Comparison of ENCODE assay signal across 8 cellular contexts in the genomic region with DNA sequence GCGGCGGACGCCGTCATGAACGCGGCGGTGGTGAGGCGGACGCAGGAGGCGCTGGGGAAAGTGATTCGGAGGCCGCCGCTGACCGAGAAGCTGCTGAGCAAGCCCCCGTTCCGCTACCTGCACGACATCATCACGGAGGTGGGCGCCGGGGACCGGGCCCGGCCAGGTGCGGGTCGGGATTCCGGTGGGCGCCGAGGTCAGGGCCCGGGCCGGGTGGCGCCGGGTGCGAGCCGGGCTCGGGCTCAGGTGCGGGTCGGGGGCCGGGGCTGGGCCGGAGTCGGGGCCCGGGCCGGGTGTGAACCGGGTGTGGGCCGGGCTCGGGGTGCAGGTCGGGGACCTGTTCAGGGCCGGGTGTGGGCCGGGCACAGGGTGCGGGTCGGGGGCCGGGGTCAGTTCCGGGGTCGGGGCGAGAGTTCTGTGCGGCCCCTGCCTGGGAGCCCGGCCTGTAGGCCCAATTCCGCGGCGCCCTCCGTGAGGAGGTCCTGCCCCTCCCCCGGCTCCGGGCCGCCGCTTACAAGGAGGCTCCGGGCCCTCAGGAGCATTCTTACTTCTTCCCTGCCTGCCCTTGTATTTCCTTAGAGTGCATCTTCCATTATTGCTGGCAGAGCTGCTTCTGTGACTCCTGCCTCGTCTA. TPM values are rescaled to one million over a fixed set of nuclear protein-coding genes. Genes with fewer than 3 reads are reported as not detected.
A peak's percentile ranks its signal among the peaks of the same experiment; 100 is the strongest.
DNase-seq lines count a peak whose midpoint lies in the region; ATAC-seq and TF ChIP-seq lines count a peak whose summit lies in the region.

No MANE protein-coding gene starts in this region.

- 0 out of 2 replicates have a peak, but pooled peaks cover 7% of the 10 kb centered on the region for H3K4me1 ChIP-seq in PC-3 (ENCODE audit: insufficient read depth, low read length)

- peak; percentile 42 to 44 for ATAC-seq in activated CD4-positive, CD25-positive, alpha-beta regulatory T cell treated with anti-CD3 and anti-CD28 coated beads, Interleukin-2, amount 50 U/mL, for 24 hours
- ATAC-seq in HG02588 (IDR thresholded peaks at IDR 0.05; ENCODE audit: unreplicated experiment): peak; percentile 45
- peak; percentile 14 for ATAC-seq in PC-3
- ATAC-seq in GM18517 (IDR thresholded peaks at IDR 0.05; ENCODE audit: unreplicated experiment): no peak

- no peak for TF ChIP-seq CTCF in PC-3 (conservative IDR thresholded peaks at IDR 0.05; ENCODE audit: low read depth, low read length)
- no peak for TF ChIP-seq CTCF in endothelial cell (IDR thresholded peaks at IDR 0.05; ENCODE audit: unreplicated experiment)
- TF ChIP-seq CTCF in nephron (IDR thresholded peaks at IDR 0.05; ENCODE audit: unreplicated experiment in 3 of 3): no peak

- H2AFZ ChIP-seq in PC-3 (ENCODE audit: low read length): peak overlapping the region; percentile 55

- H3K4me3 Mint-ChIP-seq in endothelial cell (ENCODE audit: unreplicated experiment): peak overlapping the region; percentile 91
- peak overlapping the region; percentile 86 to 94 (median 90) for H3K4me3 Mint-ChIP-seq in nephron

- no peaks in the 10 kb centered on the region for H3K9me3 ChIP-seq in PC-3 (ENCODE audit: low read length)

- peaks cover 31% of the 10 kb centered on the region for H3K79me2 ChIP-seq in PC-3 (ENCODE audit: low read length)

- no peak overlapping the region for H3K27ac ChIP-seq in PC-3 (ENCODE audit: low read length)

- H3K27me3 ChIP-seq in PC-3 (ENCODE audit: low read length): no peaks in the 10 kb centered on the region

- peak overlapping the region; percentile 63 for H3K9ac ChIP-seq in PC-3 (ENCODE audit: low read length)

- H3K4me1 Mint-ChIP-seq in endothelial cell (ENCODE audit: unreplicated experiment) (peaks cover 12% of the 10 kb centered on the region), nephron (peaks cover 14% of the 10 kb centered on the region)

- peaks cover 10% of the 10 kb centered on the region for H3K27me3 Mint-ChIP-seq in endothelial cell (ENCODE audit: unreplicated experiment)
- H3K27me3 Mint-ChIP-seq in nephron (ENCODE audit: low read depth): peaks cover 5% of the 10 kb centered on the region

- no peak for DNase-seq in activated CD4-positive, CD25-positive, alpha-beta regulatory T cell treated with anti-CD3 and anti-CD28 coated beads, Interleukin-2, amount 50 U/mL, for 72 hours
- DNase-seq in PC-3 (peak; percentile 3), endothelial cell (ENCODE audit: low spot score) (peak; percentile 33), SIG-M5 treated with dmso at 0.1 percent for 504 hours (lab: John Stamatoyannopoulos, UW; ENCODE audit: unreplicated experiment) (no peak)

- H3K4me2 ChIP-seq in PC-3 (ENCODE audit: low read length): peak overlapping the region; percentile 94

- H3K36me3 Mint-ChIP-seq in endothelial cell (ENCODE audit: low read depth, unreplicated experiment): peaks cover 10% of the 10 kb centered on the region
- peaks cover 16% of the 10 kb centered on the region for H3K36me3 Mint-ChIP-seq in nephron (ENCODE audit: low read depth)

- no TSS peak for BruUV-seq in PC-3 (replicated peaks; lab: Mats Ljungman, UMichigan)

- H3F3A ChIP-seq in PC-3 (ENCODE audit: low read length, unreplicated experiment): no peaks in the 10 kb centered on the region

- POLR2A ChIA-PET in PC-3 (lab: Charles Lee; ENCODE audit: unreplicated experiment): no interaction called here

- intact Hi-C loops in PC-3 (cut with micrococcal nuclease): loop anchor here (1.0 to 5.0 kb wide), 3 partner anchors 30 to 63 kb away; no protein-coding TSS in a partner anchor

- H3K9me2 ChIP-seq in PC-3 (replicated peaks; ENCODE audit: low read length): no peaks in the 10 kb centered on the region

- CTCF ChIA-PET in PC-3 (lab: Charles Lee): interaction anchor here (0.6 kb wide), 1 partner anchor 456 kb away, joined by 5 read pairs; no protein-coding TSS in a partner anchor

- peak overlapping the region; percentile 78 for H3K4me3 ChIP-seq in PC-3 (ENCODE audit: low read length)

- no peaks in the 10 kb centered on the region for H3K36me3 ChIP-seq in PC-3 (ENCODE audit: low read depth, low read length)

- H3K27ac Mint-ChIP-seq in endothelial cell (ENCODE audit: unreplicated experiment) (no peak overlapping the region), nephron (peak overlapping the region in 1 of 3 experiments; percentile 8)

- H3K9me3 Mint-ChIP-seq in endothelial cell (ENCODE audit: unreplicated experiment): no peaks in the 10 kb centered on the region
- H3K9me3 Mint-ChIP-seq in nephron: peaks cover 6% of the 10 kb centered on the region

- no peaks in the 10 kb centered on the region; the same call in 1 of the 2 replicates for H4K20me1 ChIP-seq in PC-3 (ENCODE audit: low read length)

RNA-seq across cellular contexts. Expression of a gene that starts 0.4 kb away (rescaled TPM):
- total RNA-seq in PC-3 (2014; rRNA removed): 8.2 and 12.0 TPM in 2 replicates
- total RNA-seq in endothelial cell (ENCODE audit: unreplicated experiment): 17.1 TPM

RNA-seq across cellular contexts. Expression of a gene that starts 32.4 kb away (rescaled TPM):
- total RNA-seq in PC-3 (2014; rRNA removed) (8.6 and 13.0 TPM in 2 replicates), endothelial cell (ENCODE audit: unreplicated experiment) (5.5 TPM)

Comparison
In these comparisons a context has a peak if more than half of its experiments do, and no peak if none do; other contexts are left out.
1. DNase-seq: peak in PC-3 (single experiment) and endothelial cell (single experiment); none in activated CD4-positive, CD25-positive, alpha-beta regulatory T cell treated with anti-CD3 and anti-CD28 coated beads, Interleukin-2, amount 50 U/mL, for 72 hours (single experiment) and SIG-M5 treated with dmso at 0.1 percent for 504 hours (single experiment).